Comparison of ENCODE assay signal across 20 cellular contexts in genomic region chr16:70494777-70495176, GRCh38.
"Had no signal": no experiment of that assay in that cellular context is flagged by ENCODE, and none has a peak within 500 bp of the region (broad histone marks: within the 10 kb centered on the region; RNA-seq: fewer than 3 reads in every experiment).

No MANE protein-coding gene starts in this region.

- H3K4me1 Mint-ChIP-seq: activated B cell treated with CpG ODN at 0.5 μM for 24 hours; activated naive CD4-positive, alpha-beta T cell treated with anti-CD3 and anti-CD28 coated beads, Interleukin-2, amount 50 U/mL, for 24 hours; brain; natural killer cell; stimulated activated memory B cell treated with anti-CD40 and anti-IgM and Interleukin-4, amounts not matched to agents 10 μg/mL and 1 μg/mL and 100 μg/mL, for 72 hours had no signal

- DNase-seq: activated B cell treated with CpG ODN at 0.5 μM for 24 hours; activated CD4-positive, alpha-beta T cell treated with anti-CD3 and anti-CD28 coated beads, Interleukin-2, amount 50 U/mL, for 48 hours; cortex of kidney; effector CD4-positive, alpha-beta T cell; esophagus squamous epithelium; hypothalamus; kidney; left lung; mesendoderm; natural killer cell; SK-N-SH; substantia nigra; transverse colon had no signal

- H3K9me3 Mint-ChIP-seq: activated B cell treated with CpG ODN at 0.5 μM for 24 hours; activated naive CD4-positive, alpha-beta T cell treated with anti-CD3 and anti-CD28 coated beads, Interleukin-2, amount 50 U/mL, for 24 hours; activated T-helper 17 cell treated with anti-CD3 and anti-CD28 coated beads, Interleukin-2, amount 50 U/mL, for 72 hours; brain; natural killer cell; stimulated activated memory B cell treated with anti-CD40 and anti-IgM and Interleukin-4, amounts not matched to agents 10 μg/mL and 1 μg/mL and 100 μg/mL, for 72 hours had no signal

- H3K9me3 ChIP-seq: esophagus squamous epithelium, left lung, neutrophil, SK-N-SH, transverse colon, vagina had no signal

- H3K27me3 Mint-ChIP-seq: activated B cell treated with CpG ODN at 0.5 μM for 24 hours; activated naive CD4-positive, alpha-beta T cell treated with anti-CD3 and anti-CD28 coated beads, Interleukin-2, amount 50 U/mL, for 24 hours; activated T-helper 17 cell treated with anti-CD3 and anti-CD28 coated beads, Interleukin-2, amount 50 U/mL, for 72 hours; brain; stimulated activated memory B cell treated with anti-CD40 and anti-IgM and Interleukin-4, amounts not matched to agents 10 μg/mL and 1 μg/mL and 100 μg/mL, for 72 hours had no signal

- H3K27ac Mint-ChIP-seq: activated B cell treated with CpG ODN at 0.5 μM for 24 hours; activated naive CD4-positive, alpha-beta T cell treated with anti-CD3 and anti-CD28 coated beads, Interleukin-2, amount 50 U/mL, for 24 hours; activated T-helper 17 cell treated with anti-CD3 and anti-CD28 coated beads, Interleukin-2, amount 50 U/mL, for 72 hours; natural killer cell; stimulated activated memory B cell treated with anti-CD40 and anti-IgM and Interleukin-4, amounts not matched to agents 10 μg/mL and 1 μg/mL and 100 μg/mL, for 72 hours had no signal

- ATAC-seq: left lung; natural killer cell; stimulated activated memory B cell treated with anti-CD40 and anti-IgM and Interleukin-4, amounts not matched to agents 10 μg/mL and 1 μg/mL and 100 μg/mL, for 72 hours had no signal

- H3K27ac ChIP-seq: esophagus squamous epithelium, left lung, neutrophil, parathyroid adenoma, transverse colon, vagina had no signal

- H3K27me3 ChIP-seq: esophagus squamous epithelium, left lung, neutrophil, transverse colon, vagina had no signal

- H3K4me3 ChIP-seq: esophagus squamous epithelium, left lung, transverse colon, vagina had no signal

- H3K4me3 Mint-ChIP-seq: activated B cell treated with CpG ODN at 0.5 μM for 24 hours; activated naive CD4-positive, alpha-beta T cell treated with anti-CD3 and anti-CD28 coated beads, Interleukin-2, amount 50 U/mL, for 24 hours; activated T-helper 17 cell treated with anti-CD3 and anti-CD28 coated beads, Interleukin-2, amount 50 U/mL, for 72 hours; brain; natural killer cell; stimulated activated memory B cell treated with anti-CD40 and anti-IgM and Interleukin-4, amounts not matched to agents 10 μg/mL and 1 μg/mL and 100 μg/mL, for 72 hours had no signal

- H3K36me3 Mint-ChIP-seq: natural killer cell had no signal

- H3K4me1 ChIP-seq: esophagus squamous epithelium, left lung, parathyroid adenoma, transverse colon, vagina had no signal
